ENCODE assay signal across 9 cellular contexts in genomic region chr7:37065779-37066271, GRCh38.
DNase-seq lines count a peak whose midpoint lies in the region; ATAC-seq and TF ChIP-seq lines count a peak whose summit lies in the region.
"Had no signal": no experiment of that assay in that cellular context is flagged by ENCODE, and none has a peak within 500 bp of the region (broad histone marks: within the 10 kb centered on the region; RNA-seq: fewer than 3 reads in every experiment).

No MANE protein-coding gene starts in this region.

- DNase-seq in activated CD4-positive, CD25-positive, alpha-beta regulatory T cell (lab: John Stamatoyannopoulos, UW) = no peak
- DNase-seq in astrocyte of the hippocampus (ENCODE audit: low read depth, low spot score) = peak; percentile 76
- DNase-seq in stimulated activated CD4-positive, alpha-beta T cell treated with anti-CD3 and anti-CD28 coated beads, TNF-alpha, amount 100 ng/mL, for 24 hours (ENCODE audit: low read depth in 3 of 3) = peak; percentile 8 to 35 (median 16)
- DNase-seq in iPS-NIHi7 (ENCODE audit: extremely low spot score) = no peak
- no peak for DNase-seq in effector CD8-positive, alpha-beta T cell (lab: John Stamatoyannopoulos, UW)
- no peak for DNase-seq in GM10266 (ENCODE audit: extremely low spot score)
- DNase-seq: 8988T had no signal

- peak; percentile 66 to 68 for ATAC-seq in activated CD4-positive, CD25-positive, alpha-beta regulatory T cell treated with anti-CD3 and anti-CD28 coated beads, Interleukin-2, amount 50 U/mL, for 24 hours
- ATAC-seq in HG03342 (IDR thresholded peaks at IDR 0.05; ENCODE audit: unreplicated experiment) = peak; percentile 54

- TF ChIP-seq CTCF in GM10266 (IDR thresholded peaks at IDR 0.05; ENCODE audit: control insufficient read depth, insufficient read depth, low read depth, missing control alignments) = no peak

Comparison
In these comparisons a context has a peak if more than half of its experiments do, and no peak if none do; other contexts are left out.
1. DNase-seq: peak in astrocyte of the hippocampus (single experiment) and stimulated activated CD4-positive, alpha-beta T cell treated with anti-CD3 and anti-CD28 coated beads, TNF-alpha, amount 100 ng/mL, for 24 hours (3 of 3); none in activated CD4-positive, CD25-positive, alpha-beta regulatory T cell (0 of 4), iPS-NIHi7 (single experiment), effector CD8-positive, alpha-beta T cell (single experiment) and GM10266 (single experiment).